Comparison of ENCODE assay signal across 1 cellular context in the genomic region with DNA sequence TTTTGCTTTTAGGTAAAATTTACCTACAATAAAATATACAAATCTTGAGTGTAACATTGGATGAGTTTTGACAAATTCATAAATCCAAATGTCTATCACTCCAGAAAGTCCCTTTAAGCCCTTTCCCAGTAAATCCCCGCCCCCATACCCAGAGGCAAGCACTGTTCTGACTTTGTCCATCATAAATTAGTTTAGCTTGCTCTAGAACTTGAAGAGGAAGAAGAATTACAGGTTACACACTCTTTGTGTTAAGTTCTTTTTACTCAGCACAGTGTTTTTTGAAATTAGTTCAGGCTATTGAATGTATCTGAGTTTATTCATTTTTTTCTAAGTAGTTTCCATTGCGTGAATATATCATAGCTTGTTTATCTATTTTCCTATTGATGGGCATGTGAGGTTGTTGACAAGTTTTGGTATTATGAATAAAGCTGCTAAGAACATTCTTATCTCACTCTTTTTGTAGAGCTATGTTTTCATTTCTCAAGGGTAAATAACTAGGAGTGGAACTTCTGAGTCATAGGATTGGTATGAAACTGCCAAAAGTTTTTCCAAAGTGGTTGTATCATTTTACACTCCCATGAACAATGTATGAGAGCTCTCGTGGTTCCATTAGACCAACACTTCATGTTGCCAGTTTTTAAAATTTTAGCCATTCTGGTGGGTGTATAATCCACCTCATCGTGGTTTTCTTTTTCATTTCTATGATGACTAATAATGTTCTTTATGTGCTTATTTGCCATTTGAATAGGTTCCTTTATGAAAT.
TF ChIP-seq lines count a peak whose summit lies in the region.

No MANE protein-coding gene starts in this region.

TF ChIP-seq in K562, 482 proteins besides CTCF, POLR2A, EP300 and RAD21 (continued from another document and continues in another):
- TF ChIP-seq SMARCA5 (IDR thresholded peaks at IDR 0.05) (no peak), FOXK2 (conservative IDR thresholded peaks at IDR 0.05 in 1 of 2, IDR thresholded peaks at IDR 0.05 in 1 of 2; ENCODE audit: low read depth in 2 of 2) (peak; percentile 65 to 80; a peak in 3 of 4 replicates), FOXA3 (CRISPR knock-in tag; conservative IDR thresholded peaks at IDR 0.05 in 1 of 2, IDR thresholded peaks at IDR 0.05 in 1 of 2) (peak in 1 of 2 experiments; percentile 52; a peak in 2 of 4 replicates), PML (IDR thresholded peaks at IDR 0.05; ENCODE audit: low read length) (no peak), ZNF408 (CRISPR knock-in tag; IDR thresholded peaks at IDR 0.05; ENCODE audit: low read depth) (no peak), RHOXF2B (CRISPR knock-in tag; conservative IDR thresholded peaks at IDR 0.05) (no peak), ZNF764 (CRISPR knock-in tag; IDR thresholded peaks at IDR 0.05; ENCODE audit: low read depth) (no peak), ILF3 (IDR thresholded peaks at IDR 0.05; ENCODE audit: borderline replicate concordance) (no peak), NBN (IDR thresholded peaks at IDR 0.05; ENCODE audit: low read depth) (no peak), ZNF354B (CRISPR knock-in tag; IDR thresholded peaks at IDR 0.05) (no peak), SP2 (IDR thresholded peaks at IDR 0.05; ENCODE audit: extremely low read depth, low read depth, low read length, poor library complexity, severe bottlenecking) (no peak), NUFIP1 (IDR thresholded peaks at IDR 0.05; ENCODE audit: partially characterized antibody) (no peak), ZNF184 (CRISPR knock-in tag; IDR thresholded peaks at IDR 0.05) (no peak), STAT5A (IDR thresholded peaks at IDR 0.05; ENCODE audit: borderline replicate concordance, low read length) (no peak), ZBTB17 (CRISPR knock-in tag; IDR thresholded peaks at IDR 0.05) (no peak), HDAC8 (tag; IDR thresholded peaks at IDR 0.05) (no peak), MCM7 (IDR thresholded peaks at IDR 0.05) (no peak)
- TF ChIP-seq, protein P1, sequence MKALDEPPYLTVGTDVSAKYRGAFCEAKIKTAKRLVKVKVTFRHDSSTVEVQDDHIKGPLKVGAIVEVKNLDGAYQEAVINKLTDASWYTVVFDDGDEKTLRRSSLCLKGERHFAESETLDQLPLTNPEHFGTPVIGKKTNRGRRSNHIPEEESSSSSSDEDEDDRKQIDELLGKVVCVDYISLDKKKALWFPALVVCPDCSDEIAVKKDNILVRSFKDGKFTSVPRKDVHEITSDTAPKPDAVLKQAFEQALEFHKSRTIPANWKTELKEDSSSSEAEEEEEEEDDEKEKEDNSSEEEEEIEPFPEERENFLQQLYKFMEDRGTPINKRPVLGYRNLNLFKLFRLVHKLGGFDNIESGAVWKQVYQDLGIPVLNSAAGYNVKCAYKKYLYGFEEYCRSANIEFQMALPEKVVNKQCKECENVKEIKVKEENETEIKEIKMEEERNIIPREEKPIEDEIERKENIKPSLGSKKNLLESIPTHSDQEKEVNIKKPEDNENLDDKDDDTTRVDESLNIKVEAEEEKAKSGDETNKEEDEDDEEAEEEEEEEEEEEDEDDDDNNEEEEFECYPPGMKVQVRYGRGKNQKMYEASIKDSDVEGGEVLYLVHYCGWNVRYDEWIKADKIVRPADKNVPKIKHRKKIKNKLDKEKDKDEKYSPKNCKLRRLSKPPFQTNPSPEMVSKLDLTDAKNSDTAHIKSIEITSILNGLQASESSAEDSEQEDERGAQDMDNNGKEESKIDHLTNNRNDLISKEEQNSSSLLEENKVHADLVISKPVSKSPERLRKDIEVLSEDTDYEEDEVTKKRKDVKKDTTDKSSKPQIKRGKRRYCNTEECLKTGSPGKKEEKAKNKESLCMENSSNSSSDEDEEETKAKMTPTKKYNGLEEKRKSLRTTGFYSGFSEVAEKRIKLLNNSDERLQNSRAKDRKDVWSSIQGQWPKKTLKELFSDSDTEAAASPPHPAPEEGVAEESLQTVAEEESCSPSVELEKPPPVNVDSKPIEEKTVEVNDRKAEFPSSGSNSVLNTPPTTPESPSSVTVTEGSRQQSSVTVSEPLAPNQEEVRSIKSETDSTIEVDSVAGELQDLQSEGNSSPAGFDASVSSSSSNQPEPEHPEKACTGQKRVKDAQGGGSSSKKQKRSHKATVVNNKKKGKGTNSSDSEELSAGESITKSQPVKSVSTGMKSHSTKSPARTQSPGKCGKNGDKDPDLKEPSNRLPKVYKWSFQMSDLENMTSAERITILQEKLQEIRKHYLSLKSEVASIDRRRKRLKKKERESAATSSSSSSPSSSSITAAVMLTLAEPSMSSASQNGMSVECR (CRISPR knock-in tag; IDR thresholded peaks at IDR 0.05), result no peak
- TF ChIP-seq, protein P2, sequence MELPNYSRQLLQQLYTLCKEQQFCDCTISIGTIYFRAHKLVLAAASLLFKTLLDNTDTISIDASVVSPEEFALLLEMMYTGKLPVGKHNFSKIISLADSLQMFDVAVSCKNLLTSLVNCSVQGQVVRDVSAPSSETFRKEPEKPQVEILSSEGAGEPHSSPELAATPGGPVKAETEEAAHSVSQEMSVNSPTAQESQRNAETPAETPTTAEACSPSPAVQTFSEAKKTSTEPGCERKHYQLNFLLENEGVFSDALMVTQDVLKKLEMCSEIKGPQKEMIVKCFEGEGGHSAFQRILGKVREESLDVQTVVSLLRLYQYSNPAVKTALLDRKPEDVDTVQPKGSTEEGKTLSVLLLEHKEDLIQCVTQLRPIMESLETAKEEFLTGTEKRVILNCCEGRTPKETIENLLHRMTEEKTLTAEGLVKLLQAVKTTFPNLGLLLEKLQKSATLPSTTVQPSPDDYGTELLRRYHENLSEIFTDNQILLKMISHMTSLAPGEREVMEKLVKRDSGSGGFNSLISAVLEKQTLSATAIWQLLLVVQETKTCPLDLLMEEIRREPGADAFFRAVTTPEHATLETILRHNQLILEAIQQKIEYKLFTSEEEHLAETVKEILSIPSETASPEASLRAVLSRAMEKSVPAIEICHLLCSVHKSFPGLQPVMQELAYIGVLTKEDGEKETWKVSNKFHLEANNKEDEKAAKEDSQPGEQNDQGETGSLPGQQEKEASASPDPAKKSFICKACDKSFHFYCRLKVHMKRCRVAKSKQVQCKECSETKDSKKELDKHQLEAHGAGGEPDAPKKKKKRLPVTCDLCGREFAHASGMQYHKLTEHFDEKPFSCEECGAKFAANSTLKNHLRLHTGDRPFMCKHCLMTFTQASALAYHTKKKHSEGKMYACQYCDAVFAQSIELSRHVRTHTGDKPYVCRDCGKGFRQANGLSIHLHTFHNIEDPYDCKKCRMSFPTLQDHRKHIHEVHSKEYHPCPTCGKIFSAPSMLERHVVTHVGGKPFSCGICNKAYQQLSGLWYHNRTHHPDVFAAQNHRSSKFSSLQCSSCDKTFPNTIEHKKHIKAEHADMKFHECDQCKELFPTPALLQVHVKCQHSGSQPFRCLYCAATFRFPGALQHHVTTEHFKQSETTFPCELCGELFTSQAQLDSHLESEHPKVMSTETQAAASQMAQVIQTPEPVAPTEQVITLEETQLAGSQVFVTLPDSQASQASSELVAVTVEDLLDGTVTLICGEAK (IDR thresholded peaks at IDR 0.05), result peak; percentile 28; the same call in 1 of the 2 replicates
- TF ChIP-seq, protein P2 (CRISPR knock-in tag; IDR thresholded peaks at IDR 0.05), result no peak
- TF ChIP-seq, protein P3, sequence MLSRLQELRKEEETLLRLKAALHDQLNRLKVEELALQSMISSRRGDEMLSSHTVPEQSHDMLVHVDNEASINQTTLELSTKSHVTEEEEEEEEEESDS (CRISPR knock-in tag; IDR thresholded peaks at IDR 0.05), result no peak
- TF ChIP-seq, protein P4, sequence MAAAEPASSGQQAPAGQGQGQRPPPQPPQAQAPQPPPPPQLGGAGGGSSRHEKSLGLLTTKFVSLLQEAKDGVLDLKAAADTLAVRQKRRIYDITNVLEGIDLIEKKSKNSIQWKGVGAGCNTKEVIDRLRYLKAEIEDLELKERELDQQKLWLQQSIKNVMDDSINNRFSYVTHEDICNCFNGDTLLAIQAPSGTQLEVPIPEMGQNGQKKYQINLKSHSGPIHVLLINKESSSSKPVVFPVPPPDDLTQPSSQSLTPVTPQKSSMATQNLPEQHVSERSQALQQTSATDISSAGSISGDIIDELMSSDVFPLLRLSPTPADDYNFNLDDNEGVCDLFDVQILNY (CRISPR knock-in tag; IDR thresholded peaks at IDR 0.05), result no peak
- TF ChIP-seq, protein P5, sequence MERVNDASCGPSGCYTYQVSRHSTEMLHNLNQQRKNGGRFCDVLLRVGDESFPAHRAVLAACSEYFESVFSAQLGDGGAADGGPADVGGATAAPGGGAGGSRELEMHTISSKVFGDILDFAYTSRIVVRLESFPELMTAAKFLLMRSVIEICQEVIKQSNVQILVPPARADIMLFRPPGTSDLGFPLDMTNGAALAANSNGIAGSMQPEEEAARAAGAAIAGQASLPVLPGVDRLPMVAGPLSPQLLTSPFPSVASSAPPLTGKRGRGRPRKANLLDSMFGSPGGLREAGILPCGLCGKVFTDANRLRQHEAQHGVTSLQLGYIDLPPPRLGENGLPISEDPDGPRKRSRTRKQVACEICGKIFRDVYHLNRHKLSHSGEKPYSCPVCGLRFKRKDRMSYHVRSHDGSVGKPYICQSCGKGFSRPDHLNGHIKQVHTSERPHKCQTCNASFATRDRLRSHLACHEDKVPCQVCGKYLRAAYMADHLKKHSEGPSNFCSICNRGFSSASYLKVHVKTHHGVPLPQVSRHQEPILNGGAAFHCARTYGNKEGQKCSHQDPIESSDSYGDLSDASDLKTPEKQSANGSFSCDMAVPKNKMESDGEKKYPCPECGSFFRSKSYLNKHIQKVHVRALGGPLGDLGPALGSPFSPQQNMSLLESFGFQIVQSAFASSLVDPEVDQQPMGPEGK (CRISPR knock-in tag; IDR thresholded peaks at IDR 0.05; ENCODE audit: borderline replicate concordance), result no peak
- TF ChIP-seq, protein P6, sequence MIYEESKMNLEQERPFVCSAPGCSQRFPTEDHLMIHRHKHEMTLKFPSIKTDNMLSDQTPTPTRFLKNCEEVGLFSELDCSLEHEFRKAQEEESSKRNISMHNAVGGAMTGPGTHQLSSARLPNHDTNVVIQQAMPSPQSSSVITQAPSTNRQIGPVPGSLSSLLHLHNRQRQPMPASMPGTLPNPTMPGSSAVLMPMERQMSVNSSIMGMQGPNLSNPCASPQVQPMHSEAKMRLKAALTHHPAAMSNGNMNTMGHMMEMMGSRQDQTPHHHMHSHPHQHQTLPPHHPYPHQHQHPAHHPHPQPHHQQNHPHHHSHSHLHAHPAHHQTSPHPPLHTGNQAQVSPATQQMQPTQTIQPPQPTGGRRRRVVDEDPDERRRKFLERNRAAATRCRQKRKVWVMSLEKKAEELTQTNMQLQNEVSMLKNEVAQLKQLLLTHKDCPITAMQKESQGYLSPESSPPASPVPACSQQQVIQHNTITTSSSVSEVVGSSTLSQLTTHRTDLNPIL (CRISPR knock-in tag; IDR thresholded peaks at IDR 0.05), result no peak
- TF ChIP-seq, protein P7, sequence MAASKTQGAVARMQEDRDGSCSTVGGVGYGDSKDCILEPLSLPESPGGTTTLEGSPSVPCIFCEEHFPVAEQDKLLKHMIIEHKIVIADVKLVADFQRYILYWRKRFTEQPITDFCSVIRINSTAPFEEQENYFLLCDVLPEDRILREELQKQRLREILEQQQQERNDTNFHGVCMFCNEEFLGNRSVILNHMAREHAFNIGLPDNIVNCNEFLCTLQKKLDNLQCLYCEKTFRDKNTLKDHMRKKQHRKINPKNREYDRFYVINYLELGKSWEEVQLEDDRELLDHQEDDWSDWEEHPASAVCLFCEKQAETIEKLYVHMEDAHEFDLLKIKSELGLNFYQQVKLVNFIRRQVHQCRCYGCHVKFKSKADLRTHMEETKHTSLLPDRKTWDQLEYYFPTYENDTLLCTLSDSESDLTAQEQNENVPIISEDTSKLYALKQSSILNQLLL (CRISPR knock-in tag; IDR thresholded peaks at IDR 0.05; ENCODE audit: borderline replicate concordance), result no peak
- TF ChIP-seq, protein P8, sequence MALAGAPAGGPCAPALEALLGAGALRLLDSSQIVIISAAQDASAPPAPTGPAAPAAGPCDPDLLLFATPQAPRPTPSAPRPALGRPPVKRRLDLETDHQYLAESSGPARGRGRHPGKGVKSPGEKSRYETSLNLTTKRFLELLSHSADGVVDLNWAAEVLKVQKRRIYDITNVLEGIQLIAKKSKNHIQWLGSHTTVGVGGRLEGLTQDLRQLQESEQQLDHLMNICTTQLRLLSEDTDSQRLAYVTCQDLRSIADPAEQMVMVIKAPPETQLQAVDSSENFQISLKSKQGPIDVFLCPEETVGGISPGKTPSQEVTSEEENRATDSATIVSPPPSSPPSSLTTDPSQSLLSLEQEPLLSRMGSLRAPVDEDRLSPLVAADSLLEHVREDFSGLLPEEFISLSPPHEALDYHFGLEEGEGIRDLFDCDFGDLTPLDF (CRISPR knock-in tag; IDR thresholded peaks at IDR 0.05), result no peak
- TF ChIP-seq, protein P9, sequence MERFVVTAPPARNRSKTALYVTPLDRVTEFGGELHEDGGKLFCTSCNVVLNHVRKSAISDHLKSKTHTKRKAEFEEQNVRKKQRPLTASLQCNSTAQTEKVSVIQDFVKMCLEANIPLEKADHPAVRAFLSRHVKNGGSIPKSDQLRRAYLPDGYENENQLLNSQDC (CRISPR knock-in tag; IDR thresholded peaks at IDR 0.05), result no peak
- TF ChIP-seq, protein P10, sequence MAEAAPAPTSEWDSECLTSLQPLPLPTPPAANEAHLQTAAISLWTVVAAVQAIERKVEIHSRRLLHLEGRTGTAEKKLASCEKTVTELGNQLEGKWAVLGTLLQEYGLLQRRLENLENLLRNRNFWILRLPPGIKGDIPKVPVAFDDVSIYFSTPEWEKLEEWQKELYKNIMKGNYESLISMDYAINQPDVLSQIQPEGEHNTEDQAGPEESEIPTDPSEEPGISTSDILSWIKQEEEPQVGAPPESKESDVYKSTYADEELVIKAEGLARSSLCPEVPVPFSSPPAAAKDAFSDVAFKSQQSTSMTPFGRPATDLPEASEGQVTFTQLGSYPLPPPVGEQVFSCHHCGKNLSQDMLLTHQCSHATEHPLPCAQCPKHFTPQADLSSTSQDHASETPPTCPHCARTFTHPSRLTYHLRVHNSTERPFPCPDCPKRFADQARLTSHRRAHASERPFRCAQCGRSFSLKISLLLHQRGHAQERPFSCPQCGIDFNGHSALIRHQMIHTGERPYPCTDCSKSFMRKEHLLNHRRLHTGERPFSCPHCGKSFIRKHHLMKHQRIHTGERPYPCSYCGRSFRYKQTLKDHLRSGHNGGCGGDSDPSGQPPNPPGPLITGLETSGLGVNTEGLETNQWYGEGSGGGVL (CRISPR knock-in tag; IDR thresholded peaks at IDR 0.05), result no peak
